Comparison of ENCODE assay signal across 27 cellular contexts in genomic region chr13:50587839-50588373, GRCh38.
DNase-seq lines count a peak whose midpoint lies in the region; ATAC-seq and TF ChIP-seq lines count a peak whose summit lies in the region.
"Had no signal": no experiment of that assay in that cellular context is flagged by ENCODE, and none has a peak within 500 bp of the region (broad histone marks: within the 10 kb centered on the region; RNA-seq: fewer than 3 reads in every experiment).

No MANE protein-coding gene starts in this region.

- POLR2A ChIA-PET in SK-N-SH (lab: Yijun Ruan, JAX), result no interaction called here

- H3K27me3 Mint-ChIP-seq in chondrocyte (ENCODE audit: low read depth), result no peaks in the 10 kb centered on the region
- H3K27me3 Mint-ChIP-seq: activated CD4-positive, alpha-beta T cell treated with anti-CD3 and anti-CD28 coated beads for 36 hours; activated naive CD8-positive, alpha-beta T cell treated with anti-CD3 and anti-CD28 coated beads, Interleukin-2, amount 50 U/mL, for 24 hours had no signal

- no peak for TF ChIP-seq CTCF in SK-N-SH (IDR thresholded peaks at IDR 0.05)
- TF ChIP-seq CTCF in OCI-LY1 (IDR thresholded peaks at IDR 0.05; ENCODE audit: low read length), result peak; percentile 29; the same call in 1 of the 2 replicates
- no peak for TF ChIP-seq CTCF in chondrocyte (IDR thresholded peaks at IDR 0.05)

- no peaks in the 10 kb centered on the region for H3K9me3 Mint-ChIP-seq in chondrocyte (ENCODE audit: low read depth)
- H3K9me3 Mint-ChIP-seq: activated naive CD8-positive, alpha-beta T cell treated with anti-CD3 and anti-CD28 coated beads, Interleukin-2, amount 50 U/mL, for 24 hours; CD8-positive, alpha-beta T cell had no signal

- H3F3A ChIP-seq in SK-N-SH (replicated peaks; ENCODE audit: insufficient read depth) (peaks cover 38% of the 10 kb centered on the region), OCI-LY1 (ENCODE audit: insufficient read depth, low read length) (no peaks in the 10 kb centered on the region)

- H2AFZ ChIP-seq in SK-N-SH (ENCODE audit: low read depth) (0 out of 2 replicates have a peak overlapping the region, but pooled peaks have one; percentile 21), OCI-LY1 (ENCODE audit: low read length) (no peak overlapping the region)

- H3K9me3 ChIP-seq in SK-N-SH (no peaks in the 10 kb centered on the region), OCI-LY1 (ENCODE audit: low read length) (no peaks in the 10 kb centered on the region)
- H3K9me3 ChIP-seq: sigmoid colon, testis, vagina had no signal

- H3K79me2 ChIP-seq in SK-N-SH (ENCODE audit: insufficient read depth) (no peaks in the 10 kb centered on the region), OCI-LY1 (ENCODE audit: insufficient read depth, low read length) (no peaks in the 10 kb centered on the region)

- WGBS in SK-N-SH (ENCODE audit: low lambda C conversion rate), result 91% methylated on average over 8 of the region's 8 CpGs

- ATAC-seq in SK-N-SH treated with all-trans-retinoic acid at 6 μM for 48 hours (no peak), sciatic nerve (peak; percentile 80)
- ATAC-seq: CD8-positive, alpha-beta T cell had no signal

- H3K4me2 ChIP-seq in SK-N-SH (no peak overlapping the region), OCI-LY1 (ENCODE audit: low read length) (peak overlapping the region; percentile 52)
- H3K4me2 ChIP-seq: KMS-11 had no signal

- no peak for TF ChIP-seq EP300 in SK-N-SH (IDR thresholded peaks at IDR 0.05; ENCODE audit: borderline replicate concordance in 1 of 2, low read depth in 1 of 2, low read length in 1 of 2)

- no peak for DNase-seq in SK-N-SH
- no peak for DNase-seq in chondrocyte (ENCODE audit: low spot score)
- DNase-seq in sciatic nerve (ENCODE audit: low spot score), result no peak
- DNase-seq in stimulated activated CD4-positive, alpha-beta T cell treated with anti-CD3 and anti-CD28 coated beads, Interleukin-4, amount 100 ng/mL, for 24 hours, result no peak
- DNase-seq in effector CD8-positive, alpha-beta T cell (lab: John Stamatoyannopoulos, UW), result no peak
- DNase-seq in islet precursor cell, result no peak
- DNase-seq: activated CD4-positive, alpha-beta T cell treated with anti-CD3 and anti-CD28 coated beads for 36 hours; activated gamma-delta T cell treated with Interleukin-2 at 50 U/mL for 16 hours; activated naive CD8-positive, alpha-beta T cell treated with anti-CD3 and anti-CD28 coated beads, Interleukin-2, amount 50 U/mL, for 24 hours; activated T-cell treated with anti-CD3 and anti-CD28 coated beads, Interleukin-2, amount 50 U/mL, for 1 hour; CD8-positive, alpha-beta T cell; DMS 273 treated with DMSO at 0.1 percent for 48 hours; effector CD4-positive, alpha-beta T cell; kidney; NCI-H1436; NCI-H446; NCI-H774; sigmoid colon; stimulated activated naive CD4-positive, alpha-beta T cell treated with Interleukin-2 at 50 U/mL for 16 hours; testis had no signal

- H3K36me3 Mint-ChIP-seq in chondrocyte (ENCODE audit: low read depth), result no peaks in the 10 kb centered on the region
- H3K36me3 Mint-ChIP-seq: brain; CD8-positive, alpha-beta T cell had no signal

- peaks cover 54% of the 10 kb centered on the region for H3K4me1 Mint-ChIP-seq in chondrocyte (ENCODE audit: low read depth)

- H3K27ac Mint-ChIP-seq in chondrocyte (ENCODE audit: unreplicated experiment), result peak overlapping the region; percentile 64
- H3K27ac Mint-ChIP-seq: activated CD4-positive, alpha-beta T cell treated with anti-CD3 and anti-CD28 coated beads for 36 hours; activated naive CD8-positive, alpha-beta T cell treated with anti-CD3 and anti-CD28 coated beads, Interleukin-2, amount 50 U/mL, for 24 hours; CD8-positive, alpha-beta T cell had no signal

- CTCF ChIA-PET in SK-N-SH (lab: Yijun Ruan, JAX), result interaction anchor here (0.6 kb wide), 1 partner anchor 23 kb away, joined by 3 read pairs; no protein-coding TSS in a partner anchor

- no peaks in the 10 kb centered on the region for H3K36me3 ChIP-seq in SK-N-SH (replicated peaks in 1 of 2; ENCODE audit: control insufficient read depth in 1 of 2, insufficient read depth in 2 of 2, low read length in 1 of 2)
- H3K36me3 ChIP-seq in OCI-LY1 (ENCODE audit: insufficient read depth, low read length), result no peaks in the 10 kb centered on the region
- H3K36me3 ChIP-seq: sigmoid colon, vagina had no signal

- no peak overlapping the region for H3K4me3 Mint-ChIP-seq in chondrocyte (ENCODE audit: unreplicated experiment)
- H3K4me3 Mint-ChIP-seq: activated CD4-positive, alpha-beta T cell treated with anti-CD3 and anti-CD28 coated beads for 36 hours; activated naive CD8-positive, alpha-beta T cell treated with anti-CD3 and anti-CD28 coated beads, Interleukin-2, amount 50 U/mL, for 24 hours; brain; CD8-positive, alpha-beta T cell had no signal

- H3K27me3 ChIP-seq in SK-N-SH (ENCODE audit: insufficient read depth) (no peaks in the 10 kb centered on the region), OCI-LY1 (ENCODE audit: insufficient read depth, low read length) (no peaks in the 10 kb centered on the region)
- H3K27me3 ChIP-seq: sigmoid colon, testis, vagina had no signal

- intact Hi-C loops in sciatic nerve (cut with DNase I), result no loop called here

- H4K20me1 ChIP-seq in SK-N-SH (ENCODE audit: insufficient read depth) (no peaks in the 10 kb centered on the region), OCI-LY1 (ENCODE audit: insufficient read depth, low read length) (no peaks in the 10 kb centered on the region)

- H3K9ac ChIP-seq in SK-N-SH, result no peak overlapping the region
- peak overlapping the region; percentile 58 for H3K9ac ChIP-seq in OCI-LY1 (ENCODE audit: low read length)
- H3K9ac ChIP-seq: KMS-11 had no signal

- H3K27ac ChIP-seq in SK-N-SH (ENCODE audit: low read depth in 2 of 2, low read length in 1 of 2), result peak overlapping the region in 1 of 2 experiments; percentile 96; a peak in 2 of 4 replicates
- H3K27ac ChIP-seq in OCI-LY1 (ENCODE audit: low read depth, low read length, poor library complexity, severe bottlenecking), result peak overlapping the region; percentile 100
- H3K27ac ChIP-seq: 22Rv1, KMS-11, sigmoid colon, testis, vagina had no signal

- H3K9me2 ChIP-seq in SK-N-SH (no peaks in the 10 kb centered on the region), OCI-LY1 (ENCODE audit: low read depth, low read length) (no peaks in the 10 kb centered on the region)

- H3K4me1 ChIP-seq in SK-N-SH (ENCODE audit: control insufficient read depth in 1 of 2, insufficient read depth in 2 of 2, low read depth in 1 of 2, low read length in 1 of 2) (peaks cover 2 to 23% of the 10 kb centered on the region in 2 experiments; a peak in 3 of 4 replicates), OCI-LY1 (ENCODE audit: insufficient read depth, low read length, severe bottlenecking) (peaks cover 78% of the 10 kb centered on the region)
- H3K4me1 ChIP-seq: testis had no signal

- TF ChIP-seq RAD21 in SK-N-SH (IDR thresholded peaks at IDR 0.05; ENCODE audit: low read length), result no peak

- H3K4me3 ChIP-seq in SK-N-SH (ENCODE audit: low read depth in 2 of 2, low read length in 1 of 2) (no peak overlapping the region), OCI-LY1 (ENCODE audit: low read depth, low read length, poor library complexity, severe bottlenecking) (no peak overlapping the region)
- H3K4me3 ChIP-seq: lung, sigmoid colon, testis, vagina had no signal

TF ChIP-seq in SK-N-SH, 30 proteins besides CTCF, POLR2A, EP300 and RAD21 (continues in another document):
- TF ChIP-seq GABPA (IDR thresholded peaks at IDR 0.05; ENCODE audit: low read depth) (no peak), MAX (IDR thresholded peaks at IDR 0.05; ENCODE audit: low read depth) (no peak)

TF ChIP-seq in SK-N-SH treated with all-trans-retinoic acid at 6 μM for 48 hours, 23 proteins besides CTCF, POLR2A, EP300 and RAD21 (continues in another document):
- TF ChIP-seq ZFP3 (CRISPR knock-in tag; IDR thresholded peaks at IDR 0.05), result no peak
- TF ChIP-seq ISL1 (CRISPR knock-in tag; IDR thresholded peaks at IDR 0.05), result no peak
- TF ChIP-seq OSR1 (CRISPR knock-in tag; IDR thresholded peaks at IDR 0.05), result no peak
- TF ChIP-seq CSDC2 (CRISPR knock-in tag; IDR thresholded peaks at IDR 0.05), result no peak
- TF ChIP-seq RARB (CRISPR knock-in tag; IDR thresholded peaks at IDR 0.05), result no peak
- no peak for TF ChIP-seq ESRRG (CRISPR knock-in tag; IDR thresholded peaks at IDR 0.05)
- no peak for TF ChIP-seq TOX (CRISPR knock-in tag; IDR thresholded peaks at IDR 0.05; ENCODE audit: borderline replicate concordance)
- TF ChIP-seq GLIS3 (CRISPR knock-in tag; IDR thresholded peaks at IDR 0.05), result no peak
- TF ChIP-seq ARNTL (CRISPR knock-in tag; IDR thresholded peaks at IDR 0.05; ENCODE audit: borderline replicate concordance, low read depth), result no peak
- TF ChIP-seq BACH2 (CRISPR knock-in tag; IDR thresholded peaks at IDR 0.05; ENCODE audit: borderline replicate concordance), result no peak
- no peak for TF ChIP-seq TSHZ2 (CRISPR knock-in tag; IDR thresholded peaks at IDR 0.05)
- no peak for TF ChIP-seq ZNF8 (CRISPR knock-in tag; IDR thresholded peaks at IDR 0.05)
